Comparison of ENCODE assay signal across 8 cellular contexts in the genomic region with DNA sequence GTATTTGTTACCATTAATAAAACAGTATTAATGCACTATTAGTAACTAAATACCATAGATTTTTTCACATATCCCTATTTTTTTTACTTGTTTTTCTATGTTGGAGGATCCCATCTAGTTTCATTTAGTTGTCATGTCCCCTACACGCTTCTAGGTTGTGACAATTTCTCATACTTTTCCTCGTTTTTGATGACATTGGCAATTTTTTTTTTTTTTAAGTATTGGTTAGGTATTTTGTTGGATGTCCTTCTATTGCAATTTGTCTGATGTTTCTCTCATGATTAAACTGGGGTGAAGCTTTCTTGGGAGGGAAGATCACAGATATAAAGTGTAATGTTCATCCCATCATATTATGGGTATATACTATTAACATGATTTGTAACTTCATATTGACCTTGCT.
"Had no signal": no experiment of that assay in that cellular context is flagged by ENCODE, and none has a peak within 500 bp of the region (broad histone marks: within the 10 kb centered on the region; RNA-seq: fewer than 3 reads in every experiment).

No MANE protein-coding gene starts in this region.

- DNase-seq: H7, Karpas-422, KBM-7 had no signal

- H2AFZ ChIP-seq: GM23338 had no signal

- H3K4me3 Mint-ChIP-seq: GM23338 had no signal

- H3K36me3 ChIP-seq: HAP-1 had no signal

- H3K4me3 ChIP-seq: GM23338, HAP-1 had no signal

- H3K4me1 Mint-ChIP-seq: GM23338 had no signal

- H3K9me3 ChIP-seq: HAP-1 had no signal

- H3K4me2 ChIP-seq: GM23338, KMS-11 had no signal

- H3K9ac ChIP-seq: KMS-11 had no signal

- FAIRE-seq: HTR-8/SVneo had no signal

- H3K27ac Mint-ChIP-seq: GM23338 had no signal

- H3K4me1 ChIP-seq: HAP-1 had no signal

- H3K27ac ChIP-seq: KMS-11 had no signal

- ATAC-seq: GM23338, HCT116 had no signal
